ENCODE assay signal across 18 cellular contexts in genomic region chr4:15855804-15856475, GRCh38.
DNase-seq lines count a peak whose midpoint lies in the region; ATAC-seq and TF ChIP-seq lines count a peak whose summit lies in the region.
"Had no signal": no experiment of that assay in that cellular context is flagged by ENCODE, and none has a peak within 500 bp of the region (broad histone marks: within the 10 kb centered on the region; RNA-seq: fewer than 3 reads in every experiment).

No MANE protein-coding gene starts in this region.

- H3K27me3 ChIP-seq in DND-41 (ENCODE audit: insufficient read depth, low read length, poor library complexity) (no peaks in the 10 kb centered on the region), adrenal gland (no peaks in the 10 kb centered on the region)
- H3K27me3 ChIP-seq: Peyer's patch had no signal

- DNase-seq in DND-41 (no peak), adrenal gland (peak; percentile 31 to 83 (median 55)), globus pallidus (ENCODE audit: low spot score) (peak; percentile 15), sciatic nerve (ENCODE audit: low spot score) (peak; percentile 87), mesothelial cell of epicardium (ENCODE audit: low spot score in 2 of 2, unreplicated experiment in 2 of 2) (no peak), omental fat pad (ENCODE audit: low spot score) (no peak)
- DNase-seq: activated T-cell treated with anti-CD3 and anti-CD28 coated beads, Interleukin-2, amount 50 U/mL, for 1 hour; glutamatergic neuron; immature natural killer cell; MV-4-11; Peyer's patch; retina had no signal

- H3K79me2 ChIP-seq in DND-41 (ENCODE audit: insufficient read depth, low read length), result no peaks in the 10 kb centered on the region

- peaks cover 17% of the 10 kb centered on the region for H3K36me3 ChIP-seq in DND-41 (ENCODE audit: insufficient read depth, low read length)
- no peaks in the 10 kb centered on the region for H3K36me3 ChIP-seq in adrenal gland (replicated peaks in 1 of 2)
- H3K36me3 ChIP-seq: Peyer's patch had no signal

- H3K36me3 Mint-ChIP-seq in mesothelial cell of epicardium, result no peaks in the 10 kb centered on the region
- H3K36me3 Mint-ChIP-seq: IgD-negative memory B cell, memory B cell had no signal

- H2AFZ ChIP-seq in DND-41 (ENCODE audit: low read depth, low read length), result no peak overlapping the region

- H3K9me3 ChIP-seq in DND-41 (ENCODE audit: insufficient read depth, low read length, severe bottlenecking) (no peaks in the 10 kb centered on the region), adrenal gland (replicated peaks in 1 of 3) (no peaks in the 10 kb centered on the region)
- H3K9me3 ChIP-seq: Peyer's patch had no signal

- WGBS in adrenal gland, 4 donors, result 45 to 59% (median 53%) methylated on average over 7 of the region's 7 CpGs

- H3K9ac ChIP-seq in DND-41 (ENCODE audit: low read depth, low read length), result no peak overlapping the region

- peak; percentile 23; the same call in 2 of the 3 replicates for ATAC-seq in DND-41 (ENCODE audit: insufficient read depth, low read depth)
- ATAC-seq in sciatic nerve, result peak; percentile 90
- ATAC-seq in HG03432 (IDR thresholded peaks at IDR 0.05; ENCODE audit: unreplicated experiment), result no peak
- ATAC-seq in omental fat pad (ENCODE audit: low FRiP score), result no peak
- ATAC-seq: activated naive CD4-positive, alpha-beta T cell treated with anti-CD3 and anti-CD28 coated beads, Interleukin-2, amount 50 U/mL, for 72 hours; natural killer cell treated with Interleukin-12 subunit alpha and Interleukin-12 subunit beta and Interleukin-15 and Interleukin-18, amount 100 ng/mL, for 72 hours had no signal

- peaks cover 2% of the 10 kb centered on the region for H3K27me3 Mint-ChIP-seq in mesothelial cell of epicardium (ENCODE audit: low read depth)
- H3K27me3 Mint-ChIP-seq: IgD-negative memory B cell had no signal

- H3K4me2 ChIP-seq in DND-41 (ENCODE audit: insufficient read depth, low read length), result no peak overlapping the region

- TF ChIP-seq POLR2A in adrenal gland (IDR thresholded peaks at IDR 0.05), result no peak

- H3K9me3 Mint-ChIP-seq in mesothelial cell of epicardium, result no peaks in the 10 kb centered on the region
- H3K9me3 Mint-ChIP-seq: central memory CD8-positive, alpha-beta T cell; IgD-negative memory B cell; immature natural killer cell; memory B cell; natural killer cell treated with Interleukin-12 subunit alpha and Interleukin-12 subunit beta and Interleukin-15 and Interleukin-18, amount 100 ng/mL, for 72 hours had no signal

- peaks cover 3% of the 10 kb centered on the region for H3K4me1 Mint-ChIP-seq in mesothelial cell of epicardium
- H3K4me1 Mint-ChIP-seq: central memory CD8-positive, alpha-beta T cell; immature natural killer cell; memory B cell had no signal

- peaks cover 6% of the 10 kb centered on the region; the same call in 1 of the 2 replicates for H4K20me1 ChIP-seq in DND-41 (ENCODE audit: insufficient read depth, low read length)

- H3K4me1 ChIP-seq in DND-41 (ENCODE audit: insufficient read depth, low read length), result no peaks in the 10 kb centered on the region
- no peaks in the 10 kb centered on the region for H3K4me1 ChIP-seq in adrenal gland (replicated peaks in 1 of 2)
- H3K4me1 ChIP-seq: Peyer's patch had no signal

- H3K4me3 ChIP-seq in DND-41 (ENCODE audit: low read depth in 1 of 2, low read length in 2 of 2), result no peak overlapping the region
- H3K4me3 ChIP-seq in adrenal gland, result no peak overlapping the region
- H3K4me3 ChIP-seq: Peyer's patch had no signal

- H3K27ac ChIP-seq in DND-41 (ENCODE audit: low read length) (no peak overlapping the region), adrenal gland (peak overlapping the region in 2 of 5 donors; percentile 17 to 40)
- H3K27ac ChIP-seq: Peyer's patch had no signal

- no peak for TF ChIP-seq CTCF in DND-41 (IDR thresholded peaks at IDR 0.05; ENCODE audit: borderline replicate concordance, extremely low read depth, low read length, poor library complexity, severe bottlenecking)
- TF ChIP-seq CTCF in adrenal gland (IDR thresholded peaks at IDR 0.05), result no peak
- no peak for TF ChIP-seq CTCF in mesothelial cell of epicardium (IDR thresholded peaks at IDR 0.05; ENCODE audit: unreplicated experiment)
- TF ChIP-seq CTCF in omental fat pad (IDR thresholded peaks at IDR 0.05), result no peak

- intact Hi-C loops in adrenal gland (cut with DNase I), result no loop called here
- intact Hi-C loops in sciatic nerve (cut with DNase I), result no loop called here

- H3K4me3 Mint-ChIP-seq in mesothelial cell of epicardium, result no peak overlapping the region
- H3K4me3 Mint-ChIP-seq: central memory CD8-positive, alpha-beta T cell; IgD-negative memory B cell; immature natural killer cell; memory B cell; natural killer cell treated with Interleukin-12 subunit alpha and Interleukin-12 subunit beta and Interleukin-15 and Interleukin-18, amount 100 ng/mL, for 72 hours had no signal

- H3K27ac Mint-ChIP-seq in mesothelial cell of epicardium, result no peak overlapping the region
- H3K27ac Mint-ChIP-seq: activated naive CD4-positive, alpha-beta T cell treated with anti-CD3 and anti-CD28 coated beads, Interleukin-2, amount 50 U/mL, for 72 hours; IgD-negative memory B cell; memory B cell; natural killer cell treated with Interleukin-12 subunit alpha and Interleukin-12 subunit beta and Interleukin-15 and Interleukin-18, amount 100 ng/mL, for 72 hours had no signal

Comparison
In these comparisons a context has a peak if more than half of its experiments do, and no peak if none do; other contexts are left out.
1. ATAC-seq: peak in DND-41 (single experiment) and sciatic nerve (single experiment); none in HG03432 (single experiment) and omental fat pad (single experiment).
2. DNase-seq: peak in adrenal gland (7 of 7), globus pallidus (single experiment) and sciatic nerve (single experiment); none in DND-41 (single experiment), mesothelial cell of epicardium (0 of 2) and omental fat pad (single experiment).